Comparison of ENCODE assay signal across 15 cellular contexts in the genomic region with DNA sequence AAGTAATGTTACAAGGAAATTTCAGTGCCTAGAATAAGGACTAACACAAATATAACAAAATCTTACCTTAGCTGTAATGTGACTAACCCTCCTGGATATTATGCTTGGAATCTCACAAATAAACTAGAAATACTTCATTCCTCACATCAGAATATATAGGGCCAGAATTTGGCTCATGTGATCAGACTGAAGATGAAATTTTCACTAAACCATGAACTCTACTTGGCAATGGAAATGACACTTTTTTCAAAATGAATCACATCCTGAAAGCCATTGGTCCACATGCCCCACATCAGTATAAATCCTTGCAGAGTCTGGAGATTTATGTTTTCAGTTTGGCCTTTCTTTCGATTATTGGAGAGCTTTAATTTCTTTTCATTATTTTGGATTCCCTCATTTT.
DNase-seq lines count a peak whose midpoint lies in the region; ATAC-seq and TF ChIP-seq lines count a peak whose summit lies in the region.
"Had no signal": no experiment of that assay in that cellular context is flagged by ENCODE, and none has a peak within 500 bp of the region (broad histone marks: within the 10 kb centered on the region; RNA-seq: fewer than 3 reads in every experiment).

No MANE protein-coding gene starts in this region.

- intact Hi-C loops in stomach (cut with DNase I; ENCODE audit: low total_unique reads), result no loop called here

- DNase-seq in EH (ENCODE audit: low read depth), result peak; percentile 76
- peak; percentile 30 for DNase-seq in HCEC 1CT
- peak; percentile 23 for DNase-seq in amniotic stem cell (lab: John Stamatoyannopoulos, UW)
- peak; percentile 60 for DNase-seq in iris pigment epithelial cell (ENCODE audit: low read depth)
- DNase-seq in stimulated activated CD8-positive, alpha-beta memory T cell treated with anti-CD3 and anti-CD28 coated beads, Interleukin-4, amount 100 ng/mL, for 48 hours, result no peak
- DNase-seq in stomach, result no peak
- DNase-seq in activated effector memory CD4-positive, alpha-beta T cell treated with Interleukin-2 at 50 U/mL for 16 hours, result no peak
- DNase-seq: CD4-positive, alpha-beta T cell; MM.1S; NCI-H1105 treated with DMSO at 0.1 percent for 48 hours; NCI-H1694 treated with DMSO at 0.1 percent for 48 hours; NCI-H345; NCI-H69; SHP77 treated with DMSO at 0.1 percent for 48 hours had no signal

- no peaks in the 10 kb centered on the region for H3K4me1 ChIP-seq in stomach

- H3K36me3 ChIP-seq in stomach, result no peaks in the 10 kb centered on the region

- no peak for TF ChIP-seq POLR2A in stomach (IDR thresholded peaks at IDR 0.05)

- TF ChIP-seq EP300 in stomach (IDR thresholded peaks at IDR 0.05), result no peak

- no peak for ATAC-seq in HG02973 (IDR thresholded peaks at IDR 0.05; ENCODE audit: unreplicated experiment)

- H3K4me3 ChIP-seq in stomach, result no peak overlapping the region

- no peaks in the 10 kb centered on the region for H3K9me3 ChIP-seq in stomach

- no peak overlapping the region for H3K27ac ChIP-seq in stomach

- 70 to 93% (median 88%) methylated on average over 1 of the region's 1 CpG for WGBS in stomach, 5 donors

- no peak for TF ChIP-seq CTCF in stomach (IDR thresholded peaks at IDR 0.05)

- no peaks in the 10 kb centered on the region for H3K27me3 ChIP-seq in stomach

Comparison
In these comparisons a context has a peak if more than half of its experiments do, and no peak if none do; other contexts are left out.
1. DNase-seq: peak in EH (single experiment), HCEC 1CT (single experiment), amniotic stem cell (single experiment) and iris pigment epithelial cell (single experiment); none in stimulated activated CD8-positive, alpha-beta memory T cell treated with anti-CD3 and anti-CD28 coated beads, Interleukin-4, amount 100 ng/mL, for 48 hours (single experiment), stomach (single experiment) and activated effector memory CD4-positive, alpha-beta T cell treated with Interleukin-2 at 50 U/mL for 16 hours (single experiment).